ENCODE assay signal across 33 cellular contexts in genomic region chr10:127161482-127161881, GRCh38. TPM values are rescaled to one million over a fixed set of nuclear protein-coding genes. Genes with fewer than 3 reads are reported as not detected.
"Had no signal": no experiment of that assay in that cellular context is flagged by ENCODE, and none has a peak within 500 bp of the region (broad histone marks: within the 10 kb centered on the region; RNA-seq: fewer than 3 reads in every experiment).

No MANE protein-coding gene starts in this region.

- FAIRE-seq: small intestine, TTC549, urothelium cell line had no signal

- DNase-seq: activated CD4-positive, alpha-beta T cell treated with anti-CD3 and anti-CD28 coated beads for 4 hours; activated CD4-positive, alpha-beta T cell treated with anti-CD3 and anti-CD28 coated beads, Interleukin-2, amount 50 U/mL, for 4 hours; activated naive CD4-positive, alpha-beta T cell; activated T-cell treated with anti-CD3 and anti-CD28 coated beads for 4 hours; activated T-cell treated with anti-CD3 and anti-CD28 coated beads, Interleukin-2, amount 50 U/mL, for 72 hours; dermis blood vessel endothelial cell; effector CD4-positive, alpha-beta T cell; esophagus squamous epithelium; foreskin melanocyte; islet precursor cell; left cardiac atrium; mammary epithelial cell; naive B cell; nephron progenitor cell; ovary; retina; small intestine; stimulated activated CD4-positive, alpha-beta T cell treated with anti-CD3 and anti-CD28 coated beads, Interleukin-4, amount 100 ng/mL, for 24 hours; T-helper 9 cell; trophoblast cell had no signal

- H3K27me3 ChIP-seq: breast epithelium, esophagus squamous epithelium, neutrophil, ovary had no signal

- H3K36me3 ChIP-seq: breast epithelium, neutrophil, ovary, prostate gland, thoracic aorta had no signal

- H3K9me3 ChIP-seq: breast epithelium, esophagus squamous epithelium, neutrophil, ovary, prostate gland, thoracic aorta had no signal

- H3K4me1 ChIP-seq: prostate gland had no signal

- H3K4me3 ChIP-seq: breast epithelium, esophagus squamous epithelium, ovary, prostate gland, thoracic aorta had no signal

- H3K27ac ChIP-seq: breast epithelium, epithelial cell of prostate, esophagus squamous epithelium, neutrophil, ovary, prostate gland, thoracic aorta, VCaP had no signal

RNA-seq across cellular contexts. Expression of gene INSYN2A, which starts 34.9 kb away (rescaled TPM):
- total RNA-seq: activated naive CD4-positive, alpha-beta T cell treated with anti-CD3 and anti-CD28 coated beads, Interleukin-2, amount 50 U/mL, for 72 hours; activated T-cell treated with anti-CD3 and anti-CD28 coated beads, Interleukin-2, amount 50 U/mL, for 72 hours; dermis blood vessel endothelial cell; left cardiac atrium; liver; mucosa of gallbladder; sciatic nerve; subcutaneous adipose tissue had no signal
